ENCODE assay signal across 12 cellular contexts in the genomic region with DNA sequence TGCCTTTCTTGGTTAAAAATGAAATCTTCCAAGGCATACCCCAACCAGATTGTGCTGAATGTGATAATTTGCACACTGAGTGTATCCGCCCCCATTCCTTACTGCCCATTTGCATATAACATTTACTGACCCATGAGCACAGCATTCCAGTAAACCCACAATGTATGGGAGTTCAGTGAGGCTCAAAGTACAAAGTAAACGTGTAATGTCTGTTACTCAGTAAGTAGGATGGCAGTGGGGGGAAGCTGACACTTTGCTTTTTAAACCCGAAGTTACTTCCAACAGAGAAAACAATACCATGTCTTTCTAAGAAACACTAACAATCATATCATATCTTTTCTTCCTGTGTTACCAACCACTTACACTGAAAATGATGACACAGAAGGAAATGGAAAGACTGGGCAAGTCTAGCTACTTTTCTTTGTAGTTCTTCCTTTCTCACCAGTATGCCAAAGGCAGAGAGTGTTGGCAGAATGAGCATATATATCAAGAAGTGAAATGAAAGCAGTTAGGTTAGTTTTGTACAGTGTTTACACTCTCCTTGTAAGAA. TPM values are rescaled to one million over a fixed set of nuclear protein-coding genes. Genes with fewer than 3 reads are reported as not detected.
A peak's percentile ranks its signal among the peaks of the same experiment; 100 is the strongest.
DNase-seq lines count a peak whose midpoint lies in the region; ATAC-seq, FAIRE-seq and TF ChIP-seq lines count a peak whose summit lies in the region.
"Had no signal": no experiment of that assay in that cellular context is flagged by ENCODE, and none has a peak within 500 bp of the region (broad histone marks: within the 10 kb centered on the region; RNA-seq: fewer than 3 reads in every experiment).

No MANE protein-coding gene starts in this region.

- peak; percentile 91 for ATAC-seq in activated CD4-positive, alpha-beta T cell treated with anti-CD3 and anti-CD28 coated beads for 36 hours

- no peaks in the 10 kb centered on the region for H3K9me2 ChIP-seq in SK-N-SH

- TF ChIP-seq CTCF in fibroblast of pulmonary artery (IDR thresholded peaks at IDR 0.05; ENCODE audit: low read length, missing control alignments) = no peak
- TF ChIP-seq CTCF in SK-N-SH (IDR thresholded peaks at IDR 0.05) = no peak
- no peak for TF ChIP-seq CTCF in A673 (conservative IDR thresholded peaks at IDR 0.05; ENCODE audit: low read depth, low read length)

- H3K4me1 ChIP-seq in small intestine (ENCODE audit: control insufficient read depth in 2 of 2, insufficient read depth in 1 of 2, low read depth in 1 of 2, low read length in 1 of 2) (no peaks in the 10 kb centered on the region), SK-N-SH (ENCODE audit: control insufficient read depth in 1 of 2, insufficient read depth in 2 of 2, low read depth in 1 of 2, low read length in 1 of 2) (no peaks in the 10 kb centered on the region; a peak in 1 of 4 replicates), A673 (ENCODE audit: insufficient read depth, low read length, poor library complexity, severe bottlenecking) (peaks cover 4% of the 10 kb centered on the region)
- H3K4me1 ChIP-seq: prostate gland, tibial artery had no signal

- no peaks in the 10 kb centered on the region for H3K36me3 Mint-ChIP-seq in activated CD4-positive, alpha-beta T cell treated with anti-CD3 and anti-CD28 coated beads for 36 hours (ENCODE audit: low read depth)
- H3K36me3 Mint-ChIP-seq: brain had no signal

- no peaks in the 10 kb centered on the region for H3F3A ChIP-seq in SK-N-SH (replicated peaks; ENCODE audit: insufficient read depth)

- no peak overlapping the region for H3K4me2 ChIP-seq in SK-N-SH

- TF ChIP-seq RAD21 in SK-N-SH (IDR thresholded peaks at IDR 0.05; ENCODE audit: low read length) = no peak

- WGBS in small intestine, 3 donors = 28 to 52% (median 39%) methylated on average over 3 of the region's 3 CpGs
- WGBS in SK-N-SH (ENCODE audit: low lambda C conversion rate) = 6% methylated on average over 3 of the region's 3 CpGs

- intact Hi-C loops in activated CD4-positive, alpha-beta T cell treated with anti-CD3 and anti-CD28 coated beads for 36 hours (cut with DNase I, micrococcal nuclease) = loop anchor here in 1 of 2 experiments (2.0 kb wide), 1 partner anchor 72 kb away; no protein-coding TSS in a partner anchor
- intact Hi-C loops in A673 (cut with micrococcal nuclease; ENCODE audit: unreplicated experiment) = no loop called here

- H3K4me1 Mint-ChIP-seq in activated CD4-positive, alpha-beta T cell treated with anti-CD3 and anti-CD28 coated beads for 36 hours = peaks cover 6% of the 10 kb centered on the region

- H3K27ac Mint-ChIP-seq in activated CD4-positive, alpha-beta T cell treated with anti-CD3 and anti-CD28 coated beads for 36 hours = no peak overlapping the region

- H3K27me3 ChIP-seq in small intestine (ENCODE audit: control insufficient read depth in 2 of 2, insufficient read depth in 2 of 2, low read length in 2 of 2) (no peaks in the 10 kb centered on the region), SK-N-SH (ENCODE audit: insufficient read depth) (peaks cover 25% of the 10 kb centered on the region; the same call in 1 of the 2 replicates), H7 (ENCODE audit: control insufficient read depth, insufficient read depth, low read length) (no peaks in the 10 kb centered on the region), A673 (replicated peaks; ENCODE audit: insufficient read depth, low read depth, low read length, poor library complexity) (no peaks in the 10 kb centered on the region)
- H3K27me3 ChIP-seq: tibial artery had no signal

- H3K4me3 ChIP-seq in fibroblast of pulmonary artery (replicated peaks; ENCODE audit: low read depth, low read length) = no peak overlapping the region
- H3K4me3 ChIP-seq in small intestine (ENCODE audit: low read depth in 1 of 2, low read length in 2 of 2) = no peak overlapping the region
- no peak overlapping the region for H3K4me3 ChIP-seq in SK-N-SH (ENCODE audit: low read depth in 2 of 2, low read length in 1 of 2)
- H3K4me3 ChIP-seq in H7 (ENCODE audit: insufficient read depth, low read depth, low read length) = no peak overlapping the region
- no peak overlapping the region for H3K4me3 ChIP-seq in A673 (ENCODE audit: low read depth, low read length, poor library complexity, severe bottlenecking)
- H3K4me3 ChIP-seq: prostate gland, tibial artery had no signal

- no TSS peak for BruUV-seq in A673 (replicated peaks; lab: Mats Ljungman, UMichigan)

- no peak overlapping the region for H3K9ac ChIP-seq in SK-N-SH

- TF ChIP-seq EP300 in SK-N-SH (IDR thresholded peaks at IDR 0.05; ENCODE audit: borderline replicate concordance in 1 of 2, low read depth in 1 of 2, low read length in 1 of 2) = no peak

- H4K20me1 ChIP-seq in SK-N-SH (ENCODE audit: insufficient read depth) = no peaks in the 10 kb centered on the region

- H2AFZ ChIP-seq in SK-N-SH (ENCODE audit: low read depth) = no peak overlapping the region

- no peak for FAIRE-seq in small intestine (lab: Jason Lieb, UNC)

- CTCF ChIA-PET in activated CD4-positive, alpha-beta T cell treated with anti-CD3 and anti-CD28 coated beads for 36 hours (lab: Charles Lee) = no interaction called here
- CTCF ChIA-PET in SK-N-SH (lab: Yijun Ruan, JAX) (no interaction called here), A673 (lab: Charles Lee) (no interaction called here)

- peak; percentile 15 for DNase-seq in activated CD4-positive, alpha-beta T cell treated with anti-CD3 and anti-CD28 coated beads for 36 hours
- no peak for DNase-seq in activated CD4-positive, alpha-beta T cell treated with anti-CD3 and anti-CD28 coated beads, Interleukin-2, amount 50 U/mL, for 1 hour
- DNase-seq in SW480 (ENCODE audit: low spot score) (peak; percentile 92), fibroblast of pulmonary artery (ENCODE audit: low read depth) (peak; percentile 49), small intestine (peak; percentile 48), SK-N-SH (no peak), H7 (no peak), A673 (ENCODE audit: low spot score) (no peak)
- DNase-seq: tibial artery had no signal

- peaks cover 8% of the 10 kb centered on the region for H3K27me3 Mint-ChIP-seq in activated CD4-positive, alpha-beta T cell treated with anti-CD3 and anti-CD28 coated beads for 36 hours
- H3K27me3 Mint-ChIP-seq: brain had no signal

- H3K27ac ChIP-seq in small intestine (ENCODE audit: low read depth in 1 of 2, low read length in 1 of 2) (no peak overlapping the region), SK-N-SH (ENCODE audit: low read depth in 2 of 2, low read length in 1 of 2) (no peak overlapping the region), A673 (ENCODE audit: low read depth, low read length, poor library complexity, severe bottlenecking) (no peak overlapping the region)
- H3K27ac ChIP-seq: prostate gland, tibial artery had no signal

- no peaks in the 10 kb centered on the region for H3K79me2 ChIP-seq in SK-N-SH (ENCODE audit: insufficient read depth)

- H3K9me3 ChIP-seq in small intestine (ENCODE audit: control insufficient read depth, low read depth) = no peaks in the 10 kb centered on the region
- H3K9me3 ChIP-seq in SK-N-SH = no peaks in the 10 kb centered on the region
- H3K9me3 ChIP-seq in A673 (ENCODE audit: low read depth, low read length, poor library complexity, severe bottlenecking) = no peaks in the 10 kb centered on the region
- H3K9me3 ChIP-seq: prostate gland, tibial artery had no signal

- POLR2A ChIA-PET in activated CD4-positive, alpha-beta T cell treated with anti-CD3 and anti-CD28 coated beads for 36 hours (lab: Charles Lee) = no interaction called here
- POLR2A ChIA-PET in SK-N-SH (lab: Yijun Ruan, JAX) (no interaction called here), A673 (lab: Charles Lee; ENCODE audit: low non-redundant PET) (no interaction called here)

- H3K36me3 ChIP-seq in small intestine (ENCODE audit: control insufficient read depth in 2 of 2, insufficient read depth in 2 of 2, low read length in 2 of 2) = no peaks in the 10 kb centered on the region
- no peaks in the 10 kb centered on the region for H3K36me3 ChIP-seq in SK-N-SH (replicated peaks in 1 of 2; ENCODE audit: control insufficient read depth in 1 of 2, insufficient read depth in 2 of 2, low read length in 1 of 2)
- H3K36me3 ChIP-seq in H7 (replicated peaks; ENCODE audit: control insufficient read depth, insufficient read depth, low read length) = no peaks in the 10 kb centered on the region
- H3K36me3 ChIP-seq in A673 (ENCODE audit: insufficient read depth, low read length, poor library complexity, severe bottlenecking) = no peaks in the 10 kb centered on the region
- H3K36me3 ChIP-seq: prostate gland, tibial artery had no signal

- H3K4me3 Mint-ChIP-seq in activated CD4-positive, alpha-beta T cell treated with anti-CD3 and anti-CD28 coated beads for 36 hours = no peak overlapping the region
- H3K4me3 Mint-ChIP-seq: brain had no signal

- H3K9me3 Mint-ChIP-seq in activated CD4-positive, alpha-beta T cell treated with anti-CD3 and anti-CD28 coated beads for 36 hours (ENCODE audit: low read depth) = no peaks in the 10 kb centered on the region
- H3K9me3 Mint-ChIP-seq: brain had no signal

TF ChIP-seq in SK-N-SH, 30 proteins besides CTCF, POLR2A, EP300 and RAD21:
- TF ChIP-seq SIN3A (IDR thresholded peaks at IDR 0.05; ENCODE audit: borderline replicate concordance, low read depth, low read length) (no peak), TCF12 (IDR thresholded peaks at IDR 0.05) (no peak), GABPA (IDR thresholded peaks at IDR 0.05; ENCODE audit: low read depth) (no peak)

RNA-seq across cellular contexts. Expression of gene SOSTDC1, which starts 27.1 kb away (rescaled TPM):
- not detected for total RNA-seq in activated CD4-positive, alpha-beta T cell treated with anti-CD3 and anti-CD28 coated beads for 36 hours
- 1 to 10 TPM in 1 of 3 donors, under 1 TPM in 2; 0.22 to 1.1 (median 0.39) TPM for polyA plus RNA-seq in small intestine
- polyA plus RNA-seq in SK-N-SH (2012; rRNA removed) = 0.13 and 0.81 TPM in 2 replicates
- 0.58 and 0.71 TPM in 2 replicates for polyA plus RNA-seq in SK-N-SH (2012; cell fraction: cytosol; rRNA removed)
- 0.07 and 0.12 TPM in 2 replicates for polyA plus RNA-seq in SK-N-SH (2012; cell fraction: nucleus; rRNA removed)
- total RNA-seq in H7 (2014; rRNA removed; shearing (Covaris generic)) = not detected in 2 replicates
- not detected in 2 replicates for total RNA-seq in A673 (2021)

RNA-seq across cellular contexts. Expression of gene LRRC72, which starts 34.0 kb away (rescaled TPM):
- not detected for total RNA-seq in activated CD4-positive, alpha-beta T cell treated with anti-CD3 and anti-CD28 coated beads for 36 hours
- not detected for polyA plus RNA-seq in small intestine
- polyA plus RNA-seq in SK-N-SH (2012; rRNA removed) = not detected in 2 replicates
- not detected in 2 replicates for polyA plus RNA-seq in SK-N-SH (2012; cell fraction: cytosol; rRNA removed)
- not detected in 2 replicates for polyA plus RNA-seq in SK-N-SH (2012; cell fraction: nucleus; rRNA removed)
- not detected in 2 replicates for total RNA-seq in H7 (2014; rRNA removed; shearing (Covaris generic))
- not detected in 2 replicates for total RNA-seq in A673 (2021)
- total RNA-seq: liver, prostate gland had no signal
- polyA plus RNA-seq: liver had no signal

Comparison
In these comparisons a context has a peak if more than half of its experiments do, and no peak if none do; other contexts are left out.
1. DNase-seq: peak in activated CD4-positive, alpha-beta T cell treated with anti-CD3 and anti-CD28 coated beads for 36 hours (single experiment), SW480 (single experiment), fibroblast of pulmonary artery (single experiment) and small intestine (single experiment); none in activated CD4-positive, alpha-beta T cell treated with anti-CD3 and anti-CD28 coated beads, Interleukin-2, amount 50 U/mL, for 1 hour (single experiment), SK-N-SH (single experiment), H7 (single experiment) and A673 (single experiment).